In the genomic region with DNA sequence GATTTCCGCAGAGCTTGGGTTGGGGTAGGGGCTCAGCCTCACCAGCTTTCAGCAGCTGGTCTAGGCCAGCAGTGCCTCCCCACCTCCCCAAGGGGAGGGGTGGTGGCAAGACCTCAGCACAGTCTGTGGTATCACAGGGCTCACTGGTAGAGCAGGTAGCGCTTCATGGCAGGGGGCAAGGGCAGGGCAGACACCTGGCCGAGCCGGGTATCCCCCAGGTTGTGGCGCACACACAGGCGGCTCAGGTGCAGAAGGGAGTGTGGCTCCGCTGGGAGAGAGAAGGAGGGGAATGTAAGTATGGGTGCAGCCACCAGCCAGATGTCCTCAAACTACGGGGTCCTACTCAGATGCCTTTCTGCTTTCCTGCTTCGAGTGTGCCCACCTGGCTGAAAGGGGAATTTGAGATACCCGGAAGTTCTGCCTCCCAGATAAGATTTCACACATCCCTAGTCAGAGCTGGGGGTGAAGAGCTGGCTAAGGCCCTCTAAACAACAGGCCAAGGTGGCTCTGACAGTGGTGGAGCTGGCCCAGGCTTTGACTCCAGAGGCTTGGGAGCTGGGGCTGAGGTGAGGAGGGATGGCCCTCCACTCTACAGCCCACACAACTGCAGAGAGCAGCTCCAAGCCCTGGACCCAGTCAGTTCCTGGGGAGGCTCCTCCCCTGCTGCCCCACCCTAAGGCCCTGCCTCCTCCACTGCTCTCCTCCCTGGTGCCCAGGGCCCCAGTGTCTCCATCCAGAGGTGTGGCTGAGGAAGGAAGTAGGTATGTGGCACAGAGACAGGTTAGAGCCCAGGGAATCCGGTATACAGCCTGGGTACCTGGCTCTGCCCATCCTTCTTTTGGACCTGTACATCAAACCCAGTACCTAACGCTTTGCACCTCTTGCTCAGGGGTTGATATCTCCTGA, we compare ENCODE assay signal across 5 cellular contexts. TPM values are rescaled to one million over a fixed set of nuclear protein-coding genes. Genes with fewer than 3 reads are reported as not detected.
A peak's percentile ranks its signal among the peaks of the same experiment; 100 is the strongest.
DNase-seq lines count a peak whose midpoint lies in the region; ATAC-seq and TF ChIP-seq lines count a peak whose summit lies in the region.

No MANE protein-coding gene starts in this region.

- TF ChIP-seq CTCF in HFF-Myc (IDR thresholded peaks at IDR 0.05; ENCODE audit: low read depth, low read length, missing control alignments) = no peak
- no peak for TF ChIP-seq CTCF in heart left ventricle (IDR thresholded peaks at IDR 0.05)
- no peak for TF ChIP-seq CTCF in testis (IDR thresholded peaks at IDR 0.05)

- H3K4me3 ChIP-seq in HFF-Myc (replicated peaks; ENCODE audit: low read depth, low read length) (peak overlapping the region; percentile 57), heart left ventricle (peak overlapping the region in 10 of 12 donors; percentile 49 to 93 (median 77)), testis (peak overlapping the region; percentile 77 to 86)

- H3K36me3 ChIP-seq in heart left ventricle (peaks cover 0 to 39% (median 26%) of the 10 kb centered on the region in 9 donors), testis (ENCODE audit: low read depth, missing control alignments) (no peaks in the 10 kb centered on the region)

- H3K27me3 ChIP-seq in heart left ventricle (no peaks in the 10 kb centered on the region), testis (no peaks in the 10 kb centered on the region)

- WGBS in heart left ventricle, 4 donors = 62 to 91% (median 77%) methylated on average over 11 to 12 of the region's 12 CpGs
- WGBS in testis, 2 donors = 72 to 75% methylated on average over 10 to 12 of the region's 12 CpGs

- H3K4me1 ChIP-seq in heart left ventricle (peaks cover 15 to 60% (median 47%) of the 10 kb centered on the region in 12 donors), testis (peaks cover 40% of the 10 kb centered on the region)

- DNase-seq in HFF-Myc (ENCODE audit: extremely low read depth, low read depth) = no peak
- DNase-seq in SW 1271 (lab: John Stamatoyannopoulos, UW) = peak; percentile 60 to 75
- peak in 1 of 5 donors; percentile 35 for DNase-seq in heart left ventricle
- DNase-seq in testis = no peak

- H3K27ac ChIP-seq in heart left ventricle (peak overlapping the region in 8 of 12 donors; percentile 16 to 91 (median 84)), testis (peak overlapping the region in 1 of 2 donors; percentile 81)

- no peak for ATAC-seq in heart left ventricle
- no peak for ATAC-seq in activated CD4-positive, CD25-positive, alpha-beta regulatory T cell treated with anti-CD3 and anti-CD28 coated beads, Interleukin-2, amount 50 U/mL, for 24 hours

- TF ChIP-seq POLR2A in heart left ventricle (IDR thresholded peaks at IDR 0.05) (no peak), testis (IDR thresholded peaks at IDR 0.05) (no peak)

- intact Hi-C loops in heart left ventricle (cut with DNase I) (loop anchor here in 3 of 10 donors (5.0 to 10.0 kb wide), 4 partner anchors 56 to 96 kb away; a partner anchor contains a TSS), testis (cut with DNase I; ENCODE audit: low total_unique reads) (no loop called here)

- H3K9me3 ChIP-seq in heart left ventricle (no peaks in the 10 kb centered on the region), testis (no peaks in the 10 kb centered on the region)

RNA-seq across cellular contexts. Expression of a gene that starts 1.8 kb away (rescaled TPM):
- 1 to 10 TPM; 2.3 to 6.6 (median 3.1) TPM for total RNA-seq in heart left ventricle
- 1 to 10 TPM; 4.4 to 4.6 TPM for polyA plus RNA-seq in heart left ventricle
- 10 to 100 TPM; 11.6 to 22.0 TPM for total RNA-seq in testis
- 21.3 TPM for polyA plus RNA-seq in testis (ENCODE audit: insufficient read depth, low read depth, low replicate concordance)

RNA-seq across cellular contexts. Expression of a gene that starts 4.0 kb away (rescaled TPM):
- total RNA-seq in heart left ventricle (1,000 to 10,000 TPM in 1 of 9 donors, 100 to 1,000 TPM in 8; 600 to 1,024 (median 730) TPM), testis (100 to 1,000 TPM; 347 to 356 TPM)
- polyA plus RNA-seq in heart left ventricle (1,000 to 10,000 TPM in 1 of 2 donors, 100 to 1,000 TPM in 1; 648 to 1,605 TPM), testis (ENCODE audit: insufficient read depth, low read depth, low replicate concordance) (544 TPM)

RNA-seq across cellular contexts. Expression of a gene that starts 19.4 kb away (rescaled TPM):
- total RNA-seq in heart left ventricle (10 to 100 TPM; 42.0 to 96.8 (median 61.6) TPM), testis (10 to 100 TPM; 96.1 to 97.5 TPM)
- polyA plus RNA-seq in heart left ventricle (10 to 100 TPM; 23.4 to 52.8 TPM), testis (ENCODE audit: insufficient read depth, low read depth, low replicate concordance) (154 TPM)

RNA-seq across cellular contexts. Expression of a gene that starts 20.2 kb away (rescaled TPM):
- total RNA-seq in heart left ventricle (1 to 10 TPM in 1 of 9 donors, under 1 TPM in 7, not detected in 1; 0.44 to 8.3 (median 0.96) TPM), testis (10 to 100 TPM; 27.5 to 43.5 TPM)
- polyA plus RNA-seq in heart left ventricle (under 1 TPM; 0.42 to 0.65 TPM), testis (ENCODE audit: insufficient read depth, low read depth, low replicate concordance) (81.7 TPM)

RNA-seq across cellular contexts. Expression of a gene that starts 30.6 kb away (rescaled TPM):
- total RNA-seq in heart left ventricle = 10 to 100 TPM in 2 of 9 donors, 1 to 10 TPM in 6, under 1 TPM in 1; 0.64 to 12.4 (median 6.2) TPM
- 1 to 10 TPM; 1.9 to 6.2 TPM for polyA plus RNA-seq in heart left ventricle
- 1 to 10 TPM; 4.8 to 5.0 TPM for total RNA-seq in testis
- 1.6 TPM for polyA plus RNA-seq in testis (ENCODE audit: insufficient read depth, low read depth, low replicate concordance)

Comparison
In these comparisons a context has a peak if more than half of its experiments do, and no peak if none do; other contexts are left out.
1. DNase-seq: peak in SW 1271 (2 of 2); none in HFF-Myc (single experiment) and testis (single experiment).
2. Peak in every context shown above with its lines, with median percentiles within 50 percentile points of each other: H3K4me3 ChIP-seq.